20 cellular contexts compared by ENCODE assay signal in genomic region chr1:30589083-30589482, GRCh38.
DNase-seq lines count a peak whose midpoint lies in the region; ATAC-seq, FAIRE-seq and TF ChIP-seq lines count a peak whose summit lies in the region.
"Had no signal": no experiment of that assay in that cellular context is flagged by ENCODE, and none has a peak within 500 bp of the region (broad histone marks: within the 10 kb centered on the region; RNA-seq: fewer than 3 reads in every experiment).

No MANE protein-coding gene starts in this region.

- intact Hi-C loops in activated CD4-positive, alpha-beta T cell treated with anti-CD3 and anti-CD28 coated beads, Interleukin-2, amount 10 ng/mL, durations not matched to agents 24 days and 14 days (cut with micrococcal nuclease): no loop called here
- intact Hi-C loops in K562 (cut with micrococcal nuclease): no loop called here
- intact Hi-C loops in kidney (cut with DNase I): no loop called here
- intact Hi-C loops in left lung (cut with DNase I): no loop called here

- no peak for TF ChIP-seq EP300 in K562 (IDR thresholded peaks at IDR 0.05; ENCODE audit: low read length)

- no peak for FAIRE-seq in K562 (lab: Jason Lieb, UNC)
- no peak for FAIRE-seq in kidney (lab: Jason Lieb, UNC)
- FAIRE-seq: A549, GM12878, HepG2 had no signal

- no peak overlapping the region for H3K9ac ChIP-seq in K562 (ENCODE audit: insufficient read depth in 1 of 2, low read depth in 2 of 2, low read length in 2 of 2)
- H3K9ac ChIP-seq in kidney (ENCODE audit: low read length in 2 of 2): no peak overlapping the region
- H3K9ac ChIP-seq: BLaER1 treated with 17β-estradiol and CSF1 and Interleukin-3, amounts not matched to agents 10 nM and 100 nM had no signal

- no peak overlapping the region for H3K4me3 Mint-ChIP-seq in activated CD4-positive, alpha-beta T cell treated with anti-CD3 and anti-CD28 coated beads, Interleukin-2, amount 10 ng/mL, durations not matched to agents 24 days and 14 days
- H3K4me3 Mint-ChIP-seq: B cell; CD8-positive, alpha-beta T cell; IgD-negative memory B cell had no signal

- peaks cover 3% of the 10 kb centered on the region for H3K9me3 Mint-ChIP-seq in activated CD4-positive, alpha-beta T cell treated with anti-CD3 and anti-CD28 coated beads, Interleukin-2, amount 10 ng/mL, durations not matched to agents 24 days and 14 days

- H3K36me3 ChIP-seq in K562 (ENCODE audit: control insufficient read depth, insufficient read depth, low read length) (no peaks in the 10 kb centered on the region), kidney (ENCODE audit: control insufficient read depth in 1 of 2, insufficient read depth in 2 of 2, low read length in 2 of 2) (no peaks in the 10 kb centered on the region), left lung (no peaks in the 10 kb centered on the region)
- H3K36me3 ChIP-seq: BLaER1 treated with 17β-estradiol and CSF1 and Interleukin-3, amounts not matched to agents 10 nM and 100 nM had no signal

- H3K36me3 Mint-ChIP-seq in activated CD4-positive, alpha-beta T cell treated with anti-CD3 and anti-CD28 coated beads, Interleukin-2, amount 10 ng/mL, durations not matched to agents 24 days and 14 days (ENCODE audit: low read depth): no peaks in the 10 kb centered on the region
- H3K36me3 Mint-ChIP-seq: CD8-positive, alpha-beta T cell had no signal

- TF ChIP-seq CTCF in K562 (IDR thresholded peaks at IDR 0.05 in 2 of 3, conservative IDR thresholded peaks at IDR 0.05 in 1 of 3; ENCODE audit: insufficient read depth in 2 of 3, low read depth in 1 of 3, low read length in 3 of 3): no peak
- TF ChIP-seq CTCF in kidney (IDR thresholded peaks at IDR 0.05; ENCODE audit: borderline replicate concordance, extremely low read depth, insufficient read depth): no peak
- no peak for TF ChIP-seq CTCF in left lung (IDR thresholded peaks at IDR 0.05)

- H2AFZ ChIP-seq in K562 (ENCODE audit: low read depth, low read length): no peak overlapping the region

- H3K4me1 Mint-ChIP-seq in activated CD4-positive, alpha-beta T cell treated with anti-CD3 and anti-CD28 coated beads, Interleukin-2, amount 10 ng/mL, durations not matched to agents 24 days and 14 days: no peaks in the 10 kb centered on the region
- H3K4me1 Mint-ChIP-seq: B cell had no signal

- no peak overlapping the region for H3K27ac Mint-ChIP-seq in activated CD4-positive, alpha-beta T cell treated with anti-CD3 and anti-CD28 coated beads, Interleukin-2, amount 10 ng/mL, durations not matched to agents 24 days and 14 days
- H3K27ac Mint-ChIP-seq: B cell; CD8-positive, alpha-beta T cell; IgD-negative memory B cell had no signal

- H3K4me3 ChIP-seq in K562 (no peak overlapping the region), kidney (ENCODE audit: low read length in 2 of 2) (no peak overlapping the region), left lung (no peak overlapping the region)
- H3K4me3 ChIP-seq: A549; BLaER1 treated with 17β-estradiol and CSF1 and Interleukin-3, amounts not matched to agents 10 nM and 100 nM; GM12878 had no signal

- CTCF ChIA-PET in K562 (lab: Yijun Ruan, JAX; ENCODE audit: low intra/inter-chr PET ratio): no interaction called here

- POLR2A ChIA-PET in K562 (lab: Yijun Ruan, JAX): no interaction called here

- BruUV-seq in K562 (replicated peaks; lab: Mats Ljungman, UMichigan): no TSS peak

- H3K9me1 ChIP-seq in K562 (ENCODE audit: control insufficient read depth, insufficient read depth, low read length): no peaks in the 10 kb centered on the region

- in situ Hi-C loops in K562 (cut with MboI): no loop called here

- H3K27me3 ChIP-seq in K562 (ENCODE audit: control insufficient read depth in 2 of 2, insufficient read depth in 2 of 2, low read length in 2 of 2) (no peaks in the 10 kb centered on the region; a peak in 2 of 5 replicates), left lung (peaks cover 0 to 42% of the 10 kb centered on the region in 2 donors)
- H3K27me3 ChIP-seq: BLaER1 treated with 17β-estradiol and CSF1 and Interleukin-3, amounts not matched to agents 10 nM and 100 nM had no signal

- 2% methylated on average over 5 of the region's 5 CpGs for WGBS in K562 (ENCODE audit: insufficient coverage, low coverage, missing lambda C conversion rate)

- H3K27ac ChIP-seq in K562 (ENCODE audit: extremely low read depth, low read depth, low read length) (no peak overlapping the region), kidney (ENCODE audit: low read depth in 2 of 2, low read length in 2 of 2) (no peak overlapping the region), left lung (no peak overlapping the region)
- H3K27ac ChIP-seq: 22Rv1; A549; BLaER1 treated with 17β-estradiol and CSF1 and Interleukin-3, amounts not matched to agents 10 nM and 100 nM had no signal

- H4K20me1 ChIP-seq in K562 (replicated peaks; ENCODE audit: control insufficient read depth, insufficient read depth, low read length): no peaks in the 10 kb centered on the region
- H4K20me1 ChIP-seq: BLaER1 treated with 17β-estradiol and CSF1 and Interleukin-3, amounts not matched to agents 10 nM and 100 nM had no signal

- peaks cover 32% of the 10 kb centered on the region for H3K27me3 Mint-ChIP-seq in activated CD4-positive, alpha-beta T cell treated with anti-CD3 and anti-CD28 coated beads, Interleukin-2, amount 10 ng/mL, durations not matched to agents 24 days and 14 days

- no peaks in the 10 kb centered on the region for H3K79me2 ChIP-seq in K562 (ENCODE audit: control insufficient read depth, insufficient read depth, low read length)

- ATAC-seq in K562: no peak
- no peak for ATAC-seq in left lung
- ATAC-seq in HG02970 (IDR thresholded peaks at IDR 0.05; ENCODE audit: low FRiP score, unreplicated experiment): no peak
- ATAC-seq: A549; CD8-positive, alpha-beta T cell; GM12878; HepG2 had no signal

- TF ChIP-seq POLR2A in K562 (conservative IDR thresholded peaks at IDR 0.05): no peak

- TF ChIP-seq RAD21 in K562 (CRISPR knock-in tag; conservative IDR thresholded peaks at IDR 0.05 in 1 of 2, IDR thresholded peaks at IDR 0.05 in 1 of 2): no peak

- H3K4me1 ChIP-seq in K562 (replicated peaks in 1 of 2; ENCODE audit: control insufficient read depth in 2 of 2, insufficient read depth in 2 of 2, low read length in 2 of 2) (no peaks in the 10 kb centered on the region), kidney (ENCODE audit: control insufficient read depth in 1 of 2, insufficient read depth in 1 of 2, low read depth in 1 of 2, low read length in 2 of 2) (no peaks in the 10 kb centered on the region), left lung (no peaks in the 10 kb centered on the region)
- H3K4me1 ChIP-seq: A549 had no signal

- H3K9me3 ChIP-seq in K562 (replicated peaks; ENCODE audit: control insufficient read depth, insufficient read depth, low read depth, low read length) (no peaks in the 10 kb centered on the region), kidney (ENCODE audit: control insufficient read depth in 1 of 2, low read length in 2 of 2) (no peaks in the 10 kb centered on the region), left lung (peaks cover 0 to 9% of the 10 kb centered on the region in 2 donors)
- H3K9me3 ChIP-seq: A549 had no signal

- no peak overlapping the region for H3K4me2 ChIP-seq in K562 (ENCODE audit: insufficient read depth, low read length)
- H3K4me2 ChIP-seq: A549 had no signal

- peak; percentile 16 for DNase-seq in activated CD4-positive, alpha-beta T cell treated with anti-CD3 and anti-CD28 coated beads, Interleukin-2, amount 10 ng/mL, durations not matched to agents 24 days and 14 days
- DNase-seq in activated CD4-positive, alpha-beta T cell treated with anti-CD3 and anti-CD28 coated beads, Interleukin-2, amount 50 U/mL, for 4 hours: no peak
- no peak for DNase-seq in K562 (ENCODE audit: extremely low read depth in 1 of 4, low spot score in 3 of 4)
- peak; percentile 18 for DNase-seq in kidney
- DNase-seq in left lung: no peak
- DNase-seq in NCI-H774 (lab: John Stamatoyannopoulos, UW): no peak
- DNase-seq: Calu3, DND-41, EL, HCEC 1CT, KG1 had no signal

TF ChIP-seq in K562, 482 proteins besides CTCF, POLR2A, EP300 and RAD21:
- TF ChIP-seq ZNF830 (CRISPR knock-in tag; IDR thresholded peaks at IDR 0.05): no peak
- TF ChIP-seq RBM25 (IDR thresholded peaks at IDR 0.05; ENCODE audit: low read depth, low read length, severe bottlenecking): peak; percentile 7

Comparison
In these comparisons a context has a peak if more than half of its experiments do, and no peak if none do; other contexts are left out.
1. DNase-seq: peak in activated CD4-positive, alpha-beta T cell treated with anti-CD3 and anti-CD28 coated beads, Interleukin-2, amount 10 ng/mL, durations not matched to agents 24 days and 14 days (single experiment) and kidney (single experiment); none in activated CD4-positive, alpha-beta T cell treated with anti-CD3 and anti-CD28 coated beads, Interleukin-2, amount 50 U/mL, for 4 hours (0 of 2), K562 (0 of 4), left lung (0 of 2) and NCI-H774 (single experiment).